2 cellular contexts compared by ENCODE assay signal in the genomic region with DNA sequence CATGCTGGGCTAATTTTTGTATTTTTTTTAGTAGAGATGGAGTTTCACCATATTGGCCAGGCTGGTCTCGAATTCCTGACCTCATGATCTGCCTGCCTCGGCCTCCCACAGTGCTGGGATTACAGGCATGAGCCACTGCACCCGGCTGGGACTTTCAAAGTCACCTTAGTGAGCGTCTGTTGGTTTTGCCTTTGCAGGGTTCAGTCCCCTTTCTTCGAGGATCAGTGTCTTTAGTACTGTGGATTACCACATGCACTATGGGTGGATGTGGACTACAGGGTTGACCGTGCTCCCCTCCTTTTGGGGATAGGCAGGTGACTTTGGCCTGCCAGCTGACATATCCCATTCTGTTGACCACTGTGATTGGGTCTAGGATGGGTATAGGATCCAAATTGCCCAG. TPM values are rescaled to one million over a fixed set of nuclear protein-coding genes. Genes with fewer than 3 reads are reported as not detected.
"Had no signal": no experiment of that assay in that cellular context is flagged by ENCODE, and none has a peak within 500 bp of the region (broad histone marks: within the 10 kb centered on the region; RNA-seq: fewer than 3 reads in every experiment).

No MANE protein-coding gene starts in this region.

RNA-seq across cellular contexts. Expression of a gene that starts 2.3 kb away (rescaled TPM):
- total RNA-seq: OCI-LY7, PC-9 had no signal
